Comparison of ENCODE assay signal across 25 cellular contexts in genomic region chr13:66958611-66959010, GRCh38.
A peak's percentile ranks its signal among the peaks of the same experiment; 100 is the strongest.
DNase-seq lines count a peak whose midpoint lies in the region; ATAC-seq and TF ChIP-seq lines count a peak whose summit lies in the region.
"Had no signal": no experiment of that assay in that cellular context is flagged by ENCODE, and none has a peak within 500 bp of the region (broad histone marks: within the 10 kb centered on the region; RNA-seq: fewer than 3 reads in every experiment).

No MANE protein-coding gene starts in this region.

- ATAC-seq in activated CD8-positive, alpha-beta T cell treated with anti-CD3 and anti-CD28 coated beads for 36 hours: peak; percentile 47
- no peak for ATAC-seq in activated CD8-positive, alpha-beta T cell treated with anti-CD3 and anti-CD28 coated beads, Interleukin-2, amount 10 ng/mL, durations not matched to agents 7 days and 5 days
- ATAC-seq in HG02642 (IDR thresholded peaks at IDR 0.05; ENCODE audit: poor library complexity, unreplicated experiment) (peak; percentile 72), HG03432 (IDR thresholded peaks at IDR 0.05; ENCODE audit: unreplicated experiment) (peak; percentile 62), WTC11 (no peak)
- ATAC-seq: left cardiac atrium, T-helper 17 cell had no signal

- H3K27ac Mint-ChIP-seq in activated CD8-positive, alpha-beta T cell treated with anti-CD3 and anti-CD28 coated beads for 36 hours: no peak overlapping the region
- no peak overlapping the region for H3K27ac Mint-ChIP-seq in activated CD8-positive, alpha-beta T cell treated with anti-CD3 and anti-CD28 coated beads, Interleukin-2, amount 10 ng/mL, durations not matched to agents 7 days and 5 days
- H3K27ac Mint-ChIP-seq in WTC11: no peak overlapping the region
- H3K27ac Mint-ChIP-seq: T-helper 17 cell had no signal

- H3K27me3 Mint-ChIP-seq in activated CD8-positive, alpha-beta T cell treated with anti-CD3 and anti-CD28 coated beads for 36 hours: no peaks in the 10 kb centered on the region
- H3K27me3 Mint-ChIP-seq in activated CD8-positive, alpha-beta T cell treated with anti-CD3 and anti-CD28 coated beads, Interleukin-2, amount 10 ng/mL, durations not matched to agents 7 days and 5 days (ENCODE audit: low read depth): no peaks in the 10 kb centered on the region
- H3K27me3 Mint-ChIP-seq in WTC11 (ENCODE audit: low read depth): no peaks in the 10 kb centered on the region; the same call in 1 of the 2 replicates
- H3K27me3 Mint-ChIP-seq: naive B cell, T-helper 17 cell had no signal

- intact Hi-C loops in activated CD8-positive, alpha-beta T cell treated with anti-CD3 and anti-CD28 coated beads for 36 hours (cut with micrococcal nuclease): no loop called here

- POLR2A ChIA-PET in activated CD8-positive, alpha-beta T cell treated with anti-CD3 and anti-CD28 coated beads for 36 hours (lab: Charles Lee): interaction anchor here (0.9 kb wide), 1 partner anchor 12 kb away, joined by 3 read pairs; no protein-coding TSS in a partner anchor
- POLR2A ChIA-PET in activated CD8-positive, alpha-beta T cell treated with anti-CD3 and anti-CD28 coated beads, Interleukin-2, amount 10 ng/mL, durations not matched to agents 7 days and 5 days (lab: Charles Lee): no interaction called here
- POLR2A ChIA-PET in WTC11 (lab: Charles Lee): no interaction called here

- no peaks in the 10 kb centered on the region for H3K4me1 Mint-ChIP-seq in activated CD8-positive, alpha-beta T cell treated with anti-CD3 and anti-CD28 coated beads for 36 hours (ENCODE audit: low read depth)
- H3K4me1 Mint-ChIP-seq in activated CD8-positive, alpha-beta T cell treated with anti-CD3 and anti-CD28 coated beads, Interleukin-2, amount 10 ng/mL, durations not matched to agents 7 days and 5 days (ENCODE audit: low read depth): peaks cover 2% of the 10 kb centered on the region
- peaks cover 9% of the 10 kb centered on the region for H3K4me1 Mint-ChIP-seq in WTC11
- H3K4me1 Mint-ChIP-seq: T-helper 17 cell had no signal

- CTCF ChIA-PET in activated CD8-positive, alpha-beta T cell treated with anti-CD3 and anti-CD28 coated beads for 36 hours (lab: Charles Lee): no interaction called here
- CTCF ChIA-PET in activated CD8-positive, alpha-beta T cell treated with anti-CD3 and anti-CD28 coated beads, Interleukin-2, amount 10 ng/mL, durations not matched to agents 7 days and 5 days (lab: Charles Lee): no interaction called here
- CTCF ChIA-PET in WTC11 (lab: Charles Lee): no interaction called here

- H3K4me3 Mint-ChIP-seq in activated CD8-positive, alpha-beta T cell treated with anti-CD3 and anti-CD28 coated beads for 36 hours: no peak overlapping the region
- no peak overlapping the region for H3K4me3 Mint-ChIP-seq in activated CD8-positive, alpha-beta T cell treated with anti-CD3 and anti-CD28 coated beads, Interleukin-2, amount 10 ng/mL, durations not matched to agents 7 days and 5 days
- no peak overlapping the region for H3K4me3 Mint-ChIP-seq in WTC11
- H3K4me3 Mint-ChIP-seq: naive B cell, T-helper 17 cell had no signal

- no peaks in the 10 kb centered on the region for H3K36me3 Mint-ChIP-seq in activated CD8-positive, alpha-beta T cell treated with anti-CD3 and anti-CD28 coated beads for 36 hours (ENCODE audit: low read depth)
- no peaks in the 10 kb centered on the region for H3K36me3 Mint-ChIP-seq in activated CD8-positive, alpha-beta T cell treated with anti-CD3 and anti-CD28 coated beads, Interleukin-2, amount 10 ng/mL, durations not matched to agents 7 days and 5 days (ENCODE audit: low read depth)
- H3K36me3 Mint-ChIP-seq in WTC11: no peaks in the 10 kb centered on the region
- H3K36me3 Mint-ChIP-seq: naive B cell had no signal

- no peak for TF ChIP-seq CTCF in activated CD8-positive, alpha-beta T cell treated with anti-CD3 and anti-CD28 coated beads for 36 hours (IDR thresholded peaks at IDR 0.05)
- no peak for TF ChIP-seq CTCF in WTC11 (IDR thresholded peaks at IDR 0.05)

- H3K9me3 Mint-ChIP-seq in activated CD8-positive, alpha-beta T cell treated with anti-CD3 and anti-CD28 coated beads for 36 hours: no peaks in the 10 kb centered on the region
- no peaks in the 10 kb centered on the region for H3K9me3 Mint-ChIP-seq in activated CD8-positive, alpha-beta T cell treated with anti-CD3 and anti-CD28 coated beads, Interleukin-2, amount 10 ng/mL, durations not matched to agents 7 days and 5 days (ENCODE audit: insufficient read depth)
- H3K9me3 Mint-ChIP-seq in WTC11: peaks cover 8% of the 10 kb centered on the region; the same call in 1 of the 2 replicates
- H3K9me3 Mint-ChIP-seq: naive B cell had no signal

- no peak for DNase-seq in activated CD8-positive, alpha-beta T cell treated with anti-CD3 and anti-CD28 coated beads for 36 hours
- DNase-seq in activated CD8-positive, alpha-beta T cell treated with anti-CD3 and anti-CD28 coated beads, Interleukin-2, amount 10 ng/mL, durations not matched to agents 7 days and 5 days: no peak
- DNase-seq in WTC11 (ENCODE audit: low spot score) (no peak), kidney tubule cell (ENCODE audit: low spot score) (no peak), ecto neural progenitor cell (ENCODE audit: low spot score) (no peak), NCI-H2196 (lab: John Stamatoyannopoulos, UW; ENCODE audit: unreplicated experiment) (no peak)
- DNase-seq: activated CD4-positive, alpha-beta T cell treated with anti-CD3 and anti-CD28 coated beads, Interleukin-2, amount 50 U/mL, for 4 hours; activated effector memory CD4-positive, alpha-beta T cell treated with anti-CD3 and anti-CD28 coated beads, Interleukin-2, amount 50 U/mL, for 16 hours; cerebellar nuclear complex; COR-L47; DND-41; left cardiac atrium; mesendoderm; naive B cell; NCI-H1092; NCI-H510A treated with DMSO at 0.1 percent for 48 hours; NK-92 treated with Interleukin-12 subunit alpha and Interleukin-12 subunit beta, amount 100 ng/mL, for 24 hours; occipital lobe; spleen; stimulated activated CD4-positive, alpha-beta T cell treated with anti-CD3 and anti-CD28 coated beads, Interleukin-4, amount 100 ng/mL, for 1 hour; stomach; T-helper 17 cell; transverse colon had no signal

TF ChIP-seq in WTC11, 78 proteins besides CTCF, POLR2A, EP300 and RAD21 (continues in another document):
- TF ChIP-seq AFF4 (CRISPR knock-in tag; IDR thresholded peaks at IDR 0.05; ENCODE audit: borderline replicate concordance): no peak
- TF ChIP-seq MAX (CRISPR knock-in tag; IDR thresholded peaks at IDR 0.05): no peak
- TF ChIP-seq ZNF671 (CRISPR knock-in tag; IDR thresholded peaks at IDR 0.05): no peak
- TF ChIP-seq ZNF263 (CRISPR knock-in tag; IDR thresholded peaks at IDR 0.05; ENCODE audit: low read depth): no peak
- TF ChIP-seq SMAD3 (CRISPR knock-in tag; IDR thresholded peaks at IDR 0.05; ENCODE audit: borderline replicate concordance): no peak
- TF ChIP-seq ZSCAN18 (CRISPR knock-in tag; IDR thresholded peaks at IDR 0.05): no peak
- TF ChIP-seq FOXJ3 (CRISPR knock-in tag; IDR thresholded peaks at IDR 0.05; ENCODE audit: borderline replicate concordance): no peak
- no peak for TF ChIP-seq ZNF396 (CRISPR knock-in tag; IDR thresholded peaks at IDR 0.05; ENCODE audit: borderline replicate concordance)
- TF ChIP-seq ATF3 (CRISPR knock-in tag; conservative IDR thresholded peaks at IDR 0.05): no peak

Comparison
In these comparisons a context has a peak if more than half of its experiments do, and no peak if none do; other contexts are left out.
1. ATAC-seq: peak in activated CD8-positive, alpha-beta T cell treated with anti-CD3 and anti-CD28 coated beads for 36 hours (single experiment), HG02642 (single experiment) and HG03432 (single experiment); none in activated CD8-positive, alpha-beta T cell treated with anti-CD3 and anti-CD28 coated beads, Interleukin-2, amount 10 ng/mL, durations not matched to agents 7 days and 5 days (single experiment) and WTC11 (single experiment).